8 cellular contexts compared by ENCODE assay signal in the genomic region with DNA sequence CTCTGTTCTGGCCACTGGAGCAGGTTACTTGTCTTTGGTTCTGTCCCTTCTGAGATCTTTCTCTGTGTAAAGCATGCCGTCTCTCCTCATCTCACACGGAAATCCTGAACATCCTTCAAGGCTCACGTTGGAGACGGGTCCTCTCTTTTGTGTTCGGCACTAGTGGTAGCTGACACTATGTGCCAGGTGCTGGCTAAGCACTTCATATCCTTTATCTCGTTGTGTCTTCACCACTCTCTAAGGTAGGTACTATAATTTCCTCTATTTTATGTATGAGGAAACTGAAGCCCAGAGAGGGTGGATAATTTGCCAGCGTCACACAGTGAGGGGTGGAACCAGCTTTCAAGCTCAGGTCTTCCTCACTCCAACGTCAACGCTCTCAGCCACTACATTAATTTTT. TPM values are rescaled to one million over a fixed set of nuclear protein-coding genes. Genes with fewer than 3 reads are reported as not detected.
DNase-seq lines count a peak whose midpoint lies in the region; ATAC-seq and TF ChIP-seq lines count a peak whose summit lies in the region.

No MANE protein-coding gene starts in this region.

- H3K4me3 ChIP-seq in CD8-positive, alpha-beta T cell (ENCODE audit: low read depth, low read length): peak overlapping the region; percentile 99
- H3K4me3 ChIP-seq in MM.1S (ENCODE audit: low read length): peak overlapping the region; percentile 83
- peak overlapping the region; percentile 91 to 92 for H3K4me3 ChIP-seq in cardiac fibroblast (replicated peaks in 1 of 2; ENCODE audit: low read depth in 2 of 2, low read length in 2 of 2)

- no peaks in the 10 kb centered on the region for H3K9me3 ChIP-seq in CD8-positive, alpha-beta T cell (ENCODE audit: low read length)
- no peaks in the 10 kb centered on the region for H3K9me3 ChIP-seq in MM.1S (replicated peaks; ENCODE audit: insufficient read depth, low read length)

- H3K27me3 ChIP-seq in CD8-positive, alpha-beta T cell (ENCODE audit: insufficient read depth, low read length): no peaks in the 10 kb centered on the region
- no peaks in the 10 kb centered on the region for H3K27me3 ChIP-seq in MM.1S (replicated peaks; ENCODE audit: insufficient read depth, low read length)

- CTCF ChIA-PET in CD8-positive, alpha-beta T cell (lab: Charles Lee): interaction anchor here (1.4 to 1.5 kb wide), 2 partner anchors 41 to 58 kb away, joined by 3 to 5 read pairs; no protein-coding TSS in a partner anchor

- peaks cover 29% of the 10 kb centered on the region for H3K4me1 ChIP-seq in CD8-positive, alpha-beta T cell (ENCODE audit: insufficient read depth, low read length)
- peaks cover 28% of the 10 kb centered on the region for H3K4me1 ChIP-seq in MM.1S (ENCODE audit: low read length)

- no peak for TF ChIP-seq CTCF in CD8-positive, alpha-beta T cell (IDR thresholded peaks at IDR 0.05)
- TF ChIP-seq CTCF in MM.1S (IDR thresholded peaks at IDR 0.05; ENCODE audit: low read length) (no peak), cardiac fibroblast (IDR thresholded peaks at IDR 0.05; ENCODE audit: low read depth, low read length) (no peak), natural killer cell (IDR thresholded peaks at IDR 0.05) (no peak), GM10266 (IDR thresholded peaks at IDR 0.05; ENCODE audit: control insufficient read depth, insufficient read depth, low read depth, missing control alignments) (no peak)

- no peaks in the 10 kb centered on the region for H3K9me3 Mint-ChIP-seq in CD8-positive, alpha-beta T cell
- H3K9me3 Mint-ChIP-seq in natural killer cell: no peaks in the 10 kb centered on the region

- no peaks in the 10 kb centered on the region for H3K9me2 ChIP-seq in MM.1S (replicated peaks; ENCODE audit: insufficient read depth, low read length)

- ATAC-seq in CD8-positive, alpha-beta T cell: no peak
- ATAC-seq in natural killer cell: no peak
- no peak for ATAC-seq in GM21619 (IDR thresholded peaks at IDR 0.05; ENCODE audit: unreplicated experiment)
- no peak for ATAC-seq in GM18511 (IDR thresholded peaks at IDR 0.05; ENCODE audit: unreplicated experiment)

- peak overlapping the region; percentile 86 for H3K9ac ChIP-seq in MM.1S (ENCODE audit: low read length)

- H3K36me3 Mint-ChIP-seq in CD8-positive, alpha-beta T cell: peaks cover 31% of the 10 kb centered on the region
- H3K36me3 Mint-ChIP-seq in natural killer cell: peaks cover 10% of the 10 kb centered on the region

- no peaks in the 10 kb centered on the region for H4K20me1 ChIP-seq in MM.1S (ENCODE audit: insufficient read depth, low read length)

- intact Hi-C loops in CD8-positive, alpha-beta T cell (cut with DNase I, micrococcal nuclease): loop anchor here (2.0 to 10.0 kb wide), 9 partner anchors 124 to 1289 kb away; a partner anchor contains a TSS
- intact Hi-C loops in natural killer cell (cut with micrococcal nuclease): loop anchor here (2.0 kb wide), 1 partner anchor 452 kb away; a partner anchor contains a TSS

- H3K27ac Mint-ChIP-seq in CD8-positive, alpha-beta T cell: peak overlapping the region; percentile 98
- peak overlapping the region; percentile 94 to 98 for H3K27ac Mint-ChIP-seq in natural killer cell

- peak overlapping the region; percentile 92 for H3K27ac ChIP-seq in CD8-positive, alpha-beta T cell (ENCODE audit: low read depth, low read length)
- peak overlapping the region; percentile 92 for H3K27ac ChIP-seq in MM.1S (ENCODE audit: low read length)

- H3K36me3 ChIP-seq in CD8-positive, alpha-beta T cell (ENCODE audit: insufficient read depth, low read length): no peaks in the 10 kb centered on the region
- peaks cover 8% of the 10 kb centered on the region; the same call in 1 of the 2 replicates for H3K36me3 ChIP-seq in MM.1S (replicated peaks; ENCODE audit: insufficient read depth, low read length)

- DNase-seq in CD8-positive, alpha-beta T cell: no peak
- DNase-seq in MM.1S (no peak), cardiac fibroblast (ENCODE audit: low read depth in 2 of 2) (peak in 1 of 2 donors; percentile 30), natural killer cell (no peak), NCI-H345 treated with DMSO at 0.1 percent for 48 hours (lab: John Stamatoyannopoulos, UW; ENCODE audit: unreplicated experiment) (no peak), GM10266 (ENCODE audit: extremely low spot score) (no peak)

- POLR2A ChIA-PET in CD8-positive, alpha-beta T cell (lab: Charles Lee): interaction anchor here (1.2 to 3.3 kb wide), 5 partner anchors 12 to 192 kb away, joined by 3 to 30 read pairs (median 7); a partner anchor contains a TSS

- H3K27me3 Mint-ChIP-seq in CD8-positive, alpha-beta T cell (ENCODE audit: low read depth): no peaks in the 10 kb centered on the region
- no peaks in the 10 kb centered on the region for H3K27me3 Mint-ChIP-seq in natural killer cell (ENCODE audit: low read depth in 2 of 2)

- H3K4me2 ChIP-seq in MM.1S (ENCODE audit: low read depth, low read length): peak overlapping the region; percentile 89

- H3K4me1 Mint-ChIP-seq in CD8-positive, alpha-beta T cell (ENCODE audit: low read depth): peaks cover 58% of the 10 kb centered on the region
- H3K4me1 Mint-ChIP-seq in natural killer cell: peaks cover 48 to 55% of the 10 kb centered on the region in 2 donors

- H2AFZ ChIP-seq in MM.1S (ENCODE audit: low read length): peak overlapping the region; percentile 54

- peaks cover 26% of the 10 kb centered on the region for H3F3A ChIP-seq in MM.1S (ENCODE audit: insufficient read depth, low read length)

- H3K79me2 ChIP-seq in MM.1S (ENCODE audit: low read length): peaks cover 54% of the 10 kb centered on the region

- peak overlapping the region; percentile 96 for H3K4me3 Mint-ChIP-seq in CD8-positive, alpha-beta T cell
- peak overlapping the region; percentile 94 for H3K4me3 Mint-ChIP-seq in natural killer cell

RNA-seq across cellular contexts. Expression of a gene that starts 1.2 kb away (rescaled TPM):
- total RNA-seq in CD8-positive, alpha-beta T cell: 10 to 100 TPM; 14.7 to 16.9 TPM
- 10 to 100 TPM; 20.7 to 26.6 (median 23.9) TPM for total RNA-seq in natural killer cell

RNA-seq across cellular contexts. Expression of a gene that starts 1.5 kb away (rescaled TPM):
- total RNA-seq in CD8-positive, alpha-beta T cell: 10 to 100 TPM; 48.5 to 51.8 TPM
- 10 to 100 TPM; 46.4 to 55.6 (median 48.0) TPM for total RNA-seq in natural killer cell

RNA-seq across cellular contexts. Expression of a gene that starts 12.8 kb away (rescaled TPM):
- 1 to 10 TPM; 2.3 to 3.1 TPM for total RNA-seq in CD8-positive, alpha-beta T cell
- total RNA-seq in natural killer cell: 1 to 10 TPM in 2 of 3 donors, under 1 TPM in 1; 0.94 to 3.3 (median 1.4) TPM
